Comparison of ENCODE assay signal across 9 cellular contexts in the genomic region with DNA sequence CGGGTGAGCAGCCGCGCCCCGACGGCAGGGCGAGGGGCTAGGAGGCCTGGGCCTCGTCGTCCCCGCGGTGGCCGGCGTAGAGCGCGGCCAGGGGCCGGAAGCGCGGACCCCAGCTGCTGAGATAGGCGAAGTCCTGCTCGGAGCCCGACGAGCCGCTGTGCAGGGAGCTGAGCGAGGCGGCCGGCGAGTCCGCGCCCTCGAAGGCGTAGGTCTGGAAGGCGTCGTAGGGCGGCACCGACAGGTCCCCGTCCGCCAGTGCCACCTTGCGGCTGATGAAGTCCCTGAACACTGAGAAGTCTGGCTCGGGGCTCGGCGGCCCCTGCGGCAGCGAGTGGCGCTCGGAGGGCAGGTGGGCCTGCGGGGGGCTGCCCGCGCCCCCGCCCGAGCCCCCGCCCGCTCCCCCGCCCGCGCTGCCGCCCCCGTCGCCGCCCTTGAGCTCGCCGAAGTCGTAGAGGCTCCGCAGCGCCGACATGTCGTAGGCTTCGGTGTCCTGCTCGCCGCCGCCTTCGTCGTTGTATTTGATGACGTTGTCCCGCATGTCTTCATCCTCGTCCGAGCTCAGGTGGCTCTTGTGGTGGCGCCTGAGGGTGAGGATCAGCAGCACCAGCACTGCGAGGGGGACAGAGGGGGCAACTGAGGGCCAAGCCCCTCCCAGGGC. TPM values are rescaled to one million over a fixed set of nuclear protein-coding genes. Genes with fewer than 3 reads are reported as not detected.
A peak's percentile ranks its signal among the peaks of the same experiment; 100 is the strongest.
DNase-seq lines count a peak whose midpoint lies in the region; ATAC-seq and TF ChIP-seq lines count a peak whose summit lies in the region.
"Had no signal": no experiment of that assay in that cellular context is flagged by ENCODE, and none has a peak within 500 bp of the region (broad histone marks: within the 10 kb centered on the region; RNA-seq: fewer than 3 reads in every experiment).

No MANE protein-coding gene starts in this region.

- intact Hi-C loops in dorsolateral prefrontal cortex (cut with DNase I), result no loop called here

- ATAC-seq in lung (ENCODE audit: insufficient read depth, low FRiP score) (peak; percentile 69), HG02973 (IDR thresholded peaks at IDR 0.05; ENCODE audit: unreplicated experiment) (no peak), HG03469 (IDR thresholded peaks at IDR 0.05; ENCODE audit: unreplicated experiment) (no peak)

- no peaks in the 10 kb centered on the region for H3K4me1 ChIP-seq in lung (ENCODE audit: control insufficient read depth in 2 of 2, insufficient read depth in 2 of 2, low read length in 2 of 2)

- peaks cover 0 to 45% (median 13%) of the 10 kb centered on the region in 45 donors for H3K27me3 ChIP-seq in dorsolateral prefrontal cortex
- H3K27me3 ChIP-seq in lung (ENCODE audit: control insufficient read depth, insufficient read depth), result no peaks in the 10 kb centered on the region

- WGBS in lung, 2 donors, result 6 to 7% methylated on average over 52 to 77 of the region's 77 CpGs

- no peaks in the 10 kb centered on the region for H3K9me3 ChIP-seq in lung (ENCODE audit: control insufficient read depth in 2 of 2, insufficient read depth in 1 of 2, low read length in 1 of 2)

- TF ChIP-seq CTCF in dorsolateral prefrontal cortex (IDR thresholded peaks at IDR 0.05 in 54 of 56, conservative IDR thresholded peaks at IDR 0.05 in 2 of 56; ENCODE audit: low read depth in 1 of 56, partially characterized antibody in 56 of 56), result peak in 52 of 56 donors; percentile 19 to 70 (median 54)
- TF ChIP-seq CTCF in lung (IDR thresholded peaks at IDR 0.05; ENCODE audit: control extremely low read depth, extremely low read depth), result peak; percentile 56

- no peak overlapping the region for H3K27ac ChIP-seq in dorsolateral prefrontal cortex
- H3K27ac ChIP-seq in lung (ENCODE audit: low read depth in 1 of 2, low read length in 1 of 2), result no peak overlapping the region
- H3K27ac ChIP-seq: skin epidermis had no signal

- H3K4me3 ChIP-seq in dorsolateral prefrontal cortex, result peak overlapping the region in 1 of 59 donors; percentile 9
- no peak overlapping the region for H3K4me3 ChIP-seq in lung
- H3K4me3 ChIP-seq: skin epidermis had no signal

- no peaks in the 10 kb centered on the region for H3K36me3 ChIP-seq in lung (ENCODE audit: control insufficient read depth in 2 of 2, insufficient read depth in 2 of 2, low read length in 2 of 2)

- DNase-seq in COLO668 (lab: John Stamatoyannopoulos, UW; ENCODE audit: unreplicated experiment), result peak; percentile 90
- peak; percentile 34 for DNase-seq in NCI-H1092 (lab: John Stamatoyannopoulos, UW)
- DNase-seq in activated CD4-positive, alpha-beta T cell treated with anti-CD3 and anti-CD28 coated beads, Interleukin-2, amount 50 U/mL, for 1 hour, result peak; percentile 72
- DNase-seq in dorsolateral prefrontal cortex, result peak in 5 of 10 donors; percentile 32 to 59 (median 41)
- peak; percentile 56 for DNase-seq in lung (ENCODE audit: low spot score)
- peak; percentile 34 for DNase-seq in stimulated activated CD8-positive, alpha-beta memory T cell treated with anti-CD3 and anti-CD28 coated beads, Interleukin-15, amount 100 ng/mL, for 4 hours (ENCODE audit: low read depth in 2 of 2)

RNA-seq across cellular contexts. Expression of gene CD40, which starts 56.5 kb away (rescaled TPM):
- 10 to 100 TPM in 5 of 120 experiments, 1 to 10 TPM in 115; 1.9 to 12.6 (median 5.2) TPM for total RNA-seq in dorsolateral prefrontal cortex
- 10 to 100 TPM; 20.4 to 28.1 TPM for total RNA-seq in lung
- 10 to 100 TPM; 28.7 to 55.0 TPM for polyA plus RNA-seq in lung
